5 cellular contexts compared by ENCODE assay signal in genomic region chr13:99210627-99211026, GRCh38. TPM values are rescaled to one million over a fixed set of nuclear protein-coding genes. Genes with fewer than 3 reads are reported as not detected.
"Had no signal": no experiment of that assay in that cellular context is flagged by ENCODE, and none has a peak within 500 bp of the region (broad histone marks: within the 10 kb centered on the region; RNA-seq: fewer than 3 reads in every experiment).

No MANE protein-coding gene starts in this region.

RNA-seq across cellular contexts. Expression of gene GPR18, which starts 47.6 kb away (rescaled TPM):
- total RNA-seq: M059J, PC-3, Right ventricle myocardium superior, SJSA1 had no signal
- polyA plus RNA-seq: SK-N-SH had no signal
